ENCODE assay signal across 13 cellular contexts in genomic region chrX:150324035-150324728, GRCh38. TPM values are rescaled to one million over a fixed set of nuclear protein-coding genes. Genes with fewer than 3 reads are reported as not detected.
DNase-seq lines count a peak whose midpoint lies in the region; ATAC-seq, FAIRE-seq and TF ChIP-seq lines count a peak whose summit lies in the region.
"Had no signal": no experiment of that assay in that cellular context is flagged by ENCODE, and none has a peak within 500 bp of the region (broad histone marks: within the 10 kb centered on the region; RNA-seq: fewer than 3 reads in every experiment).

No MANE protein-coding gene starts in this region.

- intact Hi-C loops in mammary epithelial cell (cut with micrococcal nuclease), result no loop called here
- intact Hi-C loops in activated CD8-positive, alpha-beta T cell treated with anti-CD3 and anti-CD28 coated beads for 36 hours (cut with micrococcal nuclease), result no loop called here

- TF ChIP-seq POLR2A in GM12891 (IDR thresholded peaks at IDR 0.05; ENCODE audit: low read depth, low read length), result no peak

- no peak for FAIRE-seq in GM12891 (lab: Jason Lieb, UNC)

- H3K9me3 Mint-ChIP-seq in activated CD8-positive, alpha-beta T cell treated with anti-CD3 and anti-CD28 coated beads for 36 hours, result no peaks in the 10 kb centered on the region
- H3K9me3 Mint-ChIP-seq: stimulated activated effector memory CD8-positive, alpha-beta T cell treated with anti-CD3 and anti-CD28 coated beads, Interleukin-12 subunit alpha, Interleukin-12 subunit beta, amount 100 ng/mL, for 72 hours had no signal

- H3K9ac ChIP-seq in mammary epithelial cell (ENCODE audit: insufficient read depth, low read length), result no peak overlapping the region

- in situ Hi-C loops in Caki2 (cut with HindIII; ENCODE audit: low pct_unique_long_range_greater_than_20kb, low sequenced_read_pairs) (no loop called here), mammary epithelial cell (cut with MboI; ENCODE audit: low sequenced_read_pairs in 2 of 2) (no loop called here)

- no peaks in the 10 kb centered on the region for H3K36me3 ChIP-seq in mammary epithelial cell (ENCODE audit: insufficient read depth, low read length)
- H3K36me3 ChIP-seq: adrenal gland, spleen had no signal

- H3K27me3 ChIP-seq in mammary epithelial cell (ENCODE audit: insufficient read depth, low read length), result no peaks in the 10 kb centered on the region
- H3K27me3 ChIP-seq: adrenal gland, spleen had no signal

- no TSS peak for BruUV-seq in mammary epithelial cell (replicated peaks; lab: Mats Ljungman, UMichigan)

- H3K4me1 ChIP-seq in mammary epithelial cell (ENCODE audit: insufficient read depth, low read length), result peaks cover 7% of the 10 kb centered on the region
- H3K4me1 ChIP-seq: adrenal gland had no signal

- WGBS in mammary epithelial cell (ENCODE audit: low coverage, missing lambda C conversion rate), result 74% methylated on average over 3 of the region's 4 CpGs

- dilution Hi-C loops in mammary epithelial cell (cut with HindIII; ENCODE audit: low sequenced_read_pairs), result no loop called here

- H3K4me3 Mint-ChIP-seq in activated CD8-positive, alpha-beta T cell treated with anti-CD3 and anti-CD28 coated beads for 36 hours, result no peak overlapping the region
- H3K4me3 Mint-ChIP-seq: stimulated activated effector memory CD8-positive, alpha-beta T cell treated with anti-CD3 and anti-CD28 coated beads, Interleukin-12 subunit alpha, Interleukin-12 subunit beta, amount 100 ng/mL, for 72 hours had no signal

- no peak overlapping the region for H3K4me2 ChIP-seq in mammary epithelial cell (ENCODE audit: insufficient read depth, low read depth, low read length)

- no peak overlapping the region for H2AFZ ChIP-seq in mammary epithelial cell (ENCODE audit: low read depth, low read length)

- no peaks in the 10 kb centered on the region for H3K27me3 Mint-ChIP-seq in activated CD8-positive, alpha-beta T cell treated with anti-CD3 and anti-CD28 coated beads for 36 hours

- no peaks in the 10 kb centered on the region for H3K36me3 Mint-ChIP-seq in activated CD8-positive, alpha-beta T cell treated with anti-CD3 and anti-CD28 coated beads for 36 hours (ENCODE audit: low read depth)
- H3K36me3 Mint-ChIP-seq: stimulated activated effector memory CD8-positive, alpha-beta T cell treated with anti-CD3 and anti-CD28 coated beads, Interleukin-12 subunit alpha, Interleukin-12 subunit beta, amount 100 ng/mL, for 72 hours had no signal

- H4K20me1 ChIP-seq in mammary epithelial cell (ENCODE audit: insufficient read depth, low read length), result no peaks in the 10 kb centered on the region

- TF ChIP-seq CTCF in mammary epithelial cell (conservative IDR thresholded peaks at IDR 0.05 in 1 of 2, IDR thresholded peaks at IDR 0.05 in 1 of 2; ENCODE audit: extremely low read depth in 1 of 2, insufficient read depth in 1 of 2, low read depth in 1 of 2, low read length in 2 of 2), result no peak
- no peak for TF ChIP-seq CTCF in activated CD8-positive, alpha-beta T cell treated with anti-CD3 and anti-CD28 coated beads for 36 hours (IDR thresholded peaks at IDR 0.05)

- no peaks in the 10 kb centered on the region for H3K4me1 Mint-ChIP-seq in activated CD8-positive, alpha-beta T cell treated with anti-CD3 and anti-CD28 coated beads for 36 hours (ENCODE audit: low read depth)
- H3K4me1 Mint-ChIP-seq: stimulated activated effector memory CD8-positive, alpha-beta T cell treated with anti-CD3 and anti-CD28 coated beads, Interleukin-12 subunit alpha, Interleukin-12 subunit beta, amount 100 ng/mL, for 72 hours had no signal

- POLR2A ChIA-PET in activated CD8-positive, alpha-beta T cell treated with anti-CD3 and anti-CD28 coated beads for 36 hours (lab: Charles Lee), result no interaction called here

- CTCF ChIA-PET in mammary epithelial cell (lab: Charles Lee; ENCODE audit: low non-redundant PET), result no interaction called here
- CTCF ChIA-PET in activated CD8-positive, alpha-beta T cell treated with anti-CD3 and anti-CD28 coated beads for 36 hours (lab: Charles Lee), result no interaction called here

- no peak overlapping the region for H3K27ac ChIP-seq in mammary epithelial cell (ENCODE audit: insufficient read depth, low read depth, low read length)
- H3K27ac ChIP-seq: adrenal gland, spleen had no signal

- ATAC-seq in activated CD8-positive, alpha-beta T cell treated with anti-CD3 and anti-CD28 coated beads for 36 hours, result no peak
- ATAC-seq in GM19463 (IDR thresholded peaks at IDR 0.05; ENCODE audit: unreplicated experiment), result no peak
- ATAC-seq: stimulated activated effector memory CD8-positive, alpha-beta T cell treated with anti-CD3 and anti-CD28 coated beads, Interleukin-12 subunit alpha, Interleukin-12 subunit beta, amount 100 ng/mL, for 72 hours had no signal

- no peaks in the 10 kb centered on the region for H3K9me3 ChIP-seq in mammary epithelial cell (replicated peaks; ENCODE audit: insufficient read depth, low read length)
- H3K9me3 ChIP-seq: adrenal gland, spleen had no signal

- no peak overlapping the region for H3K27ac Mint-ChIP-seq in activated CD8-positive, alpha-beta T cell treated with anti-CD3 and anti-CD28 coated beads for 36 hours
- H3K27ac Mint-ChIP-seq: stimulated activated effector memory CD8-positive, alpha-beta T cell treated with anti-CD3 and anti-CD28 coated beads, Interleukin-12 subunit alpha, Interleukin-12 subunit beta, amount 100 ng/mL, for 72 hours had no signal

- DNase-seq in Caki2 (ENCODE audit: low read depth) (peak; percentile 44), LoVo (ENCODE audit: low spot score) (peak; percentile 2), mammary epithelial cell (peak; percentile 69), lung microvascular endothelial cell (ENCODE audit: low read depth in 2 of 2) (peak; percentile 48 to 74), GM12891 (ENCODE audit: insufficient read length, low spot score) (no peak), cerebellar cortex (ENCODE audit: low spot score) (no peak)
- no peak for DNase-seq in activated CD8-positive, alpha-beta T cell treated with anti-CD3 and anti-CD28 coated beads for 36 hours
- DNase-seq: NCI-H2171, spleen, T-helper 1 cell had no signal

- no peak overlapping the region for H3K4me3 ChIP-seq in mammary epithelial cell (replicated peaks in 1 of 3; ENCODE audit: insufficient read depth in 1 of 3, low read depth in 2 of 3, low read length in 3 of 3)
- H3K4me3 ChIP-seq: adrenal gland, spleen had no signal

- no peaks in the 10 kb centered on the region for H3K79me2 ChIP-seq in mammary epithelial cell (ENCODE audit: insufficient read depth, low read length)

TF ChIP-seq in GM12891, 5 proteins besides CTCF, POLR2A, EP300 and RAD21:
- no peak for TF ChIP-seq POU2F2 (IDR thresholded peaks at IDR 0.05; ENCODE audit: low read depth, low read length)
- TF ChIP-seq TAF1 (IDR thresholded peaks at IDR 0.05; ENCODE audit: low read depth, low read length), result no peak
- no peak for TF ChIP-seq SPI1 (IDR thresholded peaks at IDR 0.05; ENCODE audit: low read depth, low read length)
- TF ChIP-seq POLR2AphosphoS5 (IDR thresholded peaks at IDR 0.05; ENCODE audit: low read depth, low read length), result no peak

RNA-seq across cellular contexts. Expression of gene MAMLD1, which starts 38.9 kb away (rescaled TPM):
- total RNA-seq in Caki2 (2014; rRNA removed; shearing (Covaris generic); ENCODE audit: low replicate concordance), result 0.30 and 1.0 TPM in 2 replicates
- 1 to 10 TPM; 2.7 to 3.2 TPM for total RNA-seq in mammary epithelial cell
- 1.9 TPM for polyA plus RNA-seq in mammary epithelial cell
- 2.3 TPM for polyA minus RNA-seq in mammary epithelial cell
- 0.22 and 0.79 TPM in 2 replicates for total RNA-seq in lung microvascular endothelial cell
- polyA plus RNA-seq in GM12891 (2012; ENCODE audit: low read depth, missing spikeins), result not detected
- 1 to 10 TPM; 1.8 to 2.0 TPM for total RNA-seq in activated CD8-positive, alpha-beta T cell treated with anti-CD3 and anti-CD28 coated beads for 36 hours

Comparison
In these comparisons a context has a peak if more than half of its experiments do, and no peak if none do; other contexts are left out.
1. DNase-seq: peak in Caki2 (single experiment), LoVo (single experiment), mammary epithelial cell (single experiment) and lung microvascular endothelial cell (2 of 2); none in GM12891 (single experiment), activated CD8-positive, alpha-beta T cell treated with anti-CD3 and anti-CD28 coated beads for 36 hours (single experiment) and cerebellar cortex (single experiment).